10 cellular contexts compared by ENCODE assay signal in the genomic region with DNA sequence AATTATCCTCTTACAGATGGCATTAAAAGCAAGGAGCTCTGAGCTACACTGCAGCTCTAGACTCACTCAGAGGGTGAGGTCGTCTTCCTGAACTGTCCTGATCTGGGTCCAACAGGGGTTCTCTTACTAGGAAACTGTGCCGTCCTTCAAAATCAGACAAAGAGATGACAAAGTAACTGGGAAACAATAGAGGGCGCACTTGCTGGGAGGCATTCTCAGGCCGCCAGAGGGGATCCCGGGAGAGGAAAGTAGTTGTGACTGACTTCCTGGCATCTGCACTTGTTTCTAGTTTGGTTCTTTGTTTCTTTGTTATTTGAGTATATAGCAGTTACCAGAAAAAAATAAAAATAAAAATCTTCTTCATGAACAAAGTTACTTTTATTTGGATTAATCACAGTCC.
DNase-seq lines count a peak whose midpoint lies in the region; ATAC-seq, FAIRE-seq and TF ChIP-seq lines count a peak whose summit lies in the region.
"Had no signal": no experiment of that assay in that cellular context is flagged by ENCODE, and none has a peak within 500 bp of the region (broad histone marks: within the 10 kb centered on the region; RNA-seq: fewer than 3 reads in every experiment).

No MANE protein-coding gene starts in this region.

- peak; percentile 43 for DNase-seq in EH (ENCODE audit: low read depth)
- DNase-seq in K562 (ENCODE audit: extremely low read depth in 1 of 4, low spot score in 3 of 4): peak in 2 of 4 experiments; percentile 21 to 28
- peak; percentile 26 for DNase-seq in midbrain (lab: John Stamatoyannopoulos, UW)
- no peak for DNase-seq in activated CD8-positive, alpha-beta memory T cell treated with anti-CD3 and anti-CD28 coated beads, Interleukin-2, amount 10 ng/mL, durations not matched to agents 7 days and 5 days
- no peak for DNase-seq in SIG-M5 (lab: John Stamatoyannopoulos, UW)
- DNase-seq: cerebellar nuclear complex had no signal

- no peaks in the 10 kb centered on the region for H3K4me1 Mint-ChIP-seq in activated CD8-positive, alpha-beta memory T cell treated with anti-CD3 and anti-CD28 coated beads, Interleukin-2, amount 10 ng/mL, durations not matched to agents 7 days and 5 days

- H3K27ac ChIP-seq in K562 (ENCODE audit: extremely low read depth, low read depth, low read length): no peak overlapping the region

- no peaks in the 10 kb centered on the region for H3K9me1 ChIP-seq in K562 (ENCODE audit: control insufficient read depth, insufficient read depth, low read length)

- H3K27me3 Mint-ChIP-seq in activated CD8-positive, alpha-beta memory T cell treated with anti-CD3 and anti-CD28 coated beads, Interleukin-2, amount 10 ng/mL, durations not matched to agents 7 days and 5 days: no peaks in the 10 kb centered on the region

- POLR2A ChIA-PET in K562 (lab: Yijun Ruan, JAX): no interaction called here

- peak; percentile 77 for FAIRE-seq in K562 (lab: Jason Lieb, UNC)

- in situ Hi-C loops in K562 (cut with MboI): no loop called here

- 2% methylated on average over 4 of the region's 5 CpGs for WGBS in K562 (ENCODE audit: insufficient coverage, low coverage, missing lambda C conversion rate)

- H3K79me2 ChIP-seq in Loucy (ENCODE audit: insufficient read depth, low read length) (no peaks in the 10 kb centered on the region), K562 (ENCODE audit: control insufficient read depth, insufficient read depth, low read length) (no peaks in the 10 kb centered on the region)

- H4K20me1 ChIP-seq in Loucy (ENCODE audit: insufficient read depth, low read length, poor library complexity, severe bottlenecking): no peaks in the 10 kb centered on the region
- H4K20me1 ChIP-seq in K562 (replicated peaks; ENCODE audit: control insufficient read depth, insufficient read depth, low read length): no peaks in the 10 kb centered on the region

- H3K4me1 ChIP-seq in Loucy (ENCODE audit: insufficient read depth, low read length, poor library complexity, severe bottlenecking): no peaks in the 10 kb centered on the region
- H3K4me1 ChIP-seq in K562 (replicated peaks in 1 of 2; ENCODE audit: control insufficient read depth in 2 of 2, insufficient read depth in 2 of 2, low read length in 2 of 2): no peaks in the 10 kb centered on the region

- H3K36me3 Mint-ChIP-seq in activated CD8-positive, alpha-beta memory T cell treated with anti-CD3 and anti-CD28 coated beads, Interleukin-2, amount 10 ng/mL, durations not matched to agents 7 days and 5 days: no peaks in the 10 kb centered on the region

- no TSS peak for BruUV-seq in K562 (replicated peaks; lab: Mats Ljungman, UMichigan)

- ATAC-seq in K562: peak; percentile 59; the same call in 1 of the 3 replicates
- no peak for ATAC-seq in activated CD8-positive, alpha-beta memory T cell treated with anti-CD3 and anti-CD28 coated beads, Interleukin-2, amount 10 ng/mL, durations not matched to agents 7 days and 5 days
- ATAC-seq in GM21515 (IDR thresholded peaks at IDR 0.05; ENCODE audit: unreplicated experiment): no peak
- ATAC-seq in GM18498 (IDR thresholded peaks at IDR 0.05; ENCODE audit: unreplicated experiment): no peak

- no peak overlapping the region for H3K4me3 ChIP-seq in Loucy (ENCODE audit: low read length, poor library complexity, severe bottlenecking)
- H3K4me3 ChIP-seq in K562: no peak overlapping the region
- H3K4me3 ChIP-seq: lung had no signal

- TF ChIP-seq RAD21 in K562 (CRISPR knock-in tag; conservative IDR thresholded peaks at IDR 0.05 in 1 of 2, IDR thresholded peaks at IDR 0.05 in 1 of 2): peak in 1 of 2 experiments; percentile 15; a peak in 2 of 4 replicates

- no peak overlapping the region for H3K27ac Mint-ChIP-seq in activated CD8-positive, alpha-beta memory T cell treated with anti-CD3 and anti-CD28 coated beads, Interleukin-2, amount 10 ng/mL, durations not matched to agents 7 days and 5 days

- H3K9ac ChIP-seq in Loucy (ENCODE audit: low read depth, low read length, poor library complexity, severe bottlenecking) (no peak overlapping the region), K562 (ENCODE audit: insufficient read depth in 1 of 2, low read depth in 2 of 2, low read length in 2 of 2) (no peak overlapping the region)

- H3K27me3 ChIP-seq in Loucy (ENCODE audit: insufficient read depth, low read length, poor library complexity, severe bottlenecking) (no peaks in the 10 kb centered on the region), K562 (ENCODE audit: control insufficient read depth in 2 of 2, insufficient read depth in 2 of 2, low read length in 2 of 2) (peaks cover 0 to 9% of the 10 kb centered on the region in 2 experiments; a peak in 3 of 5 replicates)

- H3K9me3 ChIP-seq in Loucy (ENCODE audit: insufficient read depth, low read depth, low read length) (no peaks in the 10 kb centered on the region), K562 (replicated peaks; ENCODE audit: control insufficient read depth, insufficient read depth, low read depth, low read length) (no peaks in the 10 kb centered on the region)

- H2AFZ ChIP-seq in Loucy (ENCODE audit: low read length) (no peak overlapping the region), K562 (ENCODE audit: low read depth, low read length) (no peak overlapping the region)

- TF ChIP-seq EP300 in K562 (IDR thresholded peaks at IDR 0.05; ENCODE audit: low read length): no peak

- no peaks in the 10 kb centered on the region for H3F3A ChIP-seq in Loucy (ENCODE audit: low read depth)

- TF ChIP-seq CTCF in Loucy (conservative IDR thresholded peaks at IDR 0.05; ENCODE audit: low read length) (peak; percentile 37), K562 (IDR thresholded peaks at IDR 0.05 in 2 of 3, conservative IDR thresholded peaks at IDR 0.05 in 1 of 3; ENCODE audit: insufficient read depth in 2 of 3, low read depth in 1 of 3, low read length in 3 of 3) (peak; percentile 59 to 82 (median 67))

- no peaks in the 10 kb centered on the region for H3K9me2 ChIP-seq in Loucy (replicated peaks; ENCODE audit: low read depth, low read length)

- H3K36me3 ChIP-seq in Loucy (ENCODE audit: insufficient read depth, low read length): no peaks in the 10 kb centered on the region
- H3K36me3 ChIP-seq in K562 (ENCODE audit: control insufficient read depth, insufficient read depth, low read length): no peaks in the 10 kb centered on the region

- no peak for TF ChIP-seq POLR2A in K562 (conservative IDR thresholded peaks at IDR 0.05)

- H3K4me3 Mint-ChIP-seq in activated CD8-positive, alpha-beta memory T cell treated with anti-CD3 and anti-CD28 coated beads, Interleukin-2, amount 10 ng/mL, durations not matched to agents 7 days and 5 days: no peak overlapping the region

- CTCF ChIA-PET in K562 (lab: Yijun Ruan, JAX; ENCODE audit: low intra/inter-chr PET ratio): no interaction called here
- CTCF ChIA-PET in activated CD8-positive, alpha-beta memory T cell treated with anti-CD3 and anti-CD28 coated beads, Interleukin-2, amount 10 ng/mL, durations not matched to agents 7 days and 5 days (lab: Charles Lee): no interaction called here

- peaks cover 3% of the 10 kb centered on the region for H3K9me3 Mint-ChIP-seq in activated CD8-positive, alpha-beta memory T cell treated with anti-CD3 and anti-CD28 coated beads, Interleukin-2, amount 10 ng/mL, durations not matched to agents 7 days and 5 days (ENCODE audit: low read depth)

- intact Hi-C loops in K562 (cut with micrococcal nuclease): no loop called here

- no peak overlapping the region for H3K4me2 ChIP-seq in Loucy (ENCODE audit: low read depth, low read length, poor library complexity, severe bottlenecking)
- H3K4me2 ChIP-seq in K562 (ENCODE audit: insufficient read depth, low read length): no peak overlapping the region

TF ChIP-seq in K562, 482 proteins besides CTCF, POLR2A, EP300 and RAD21:
- TF ChIP-seq, protein P1, sequence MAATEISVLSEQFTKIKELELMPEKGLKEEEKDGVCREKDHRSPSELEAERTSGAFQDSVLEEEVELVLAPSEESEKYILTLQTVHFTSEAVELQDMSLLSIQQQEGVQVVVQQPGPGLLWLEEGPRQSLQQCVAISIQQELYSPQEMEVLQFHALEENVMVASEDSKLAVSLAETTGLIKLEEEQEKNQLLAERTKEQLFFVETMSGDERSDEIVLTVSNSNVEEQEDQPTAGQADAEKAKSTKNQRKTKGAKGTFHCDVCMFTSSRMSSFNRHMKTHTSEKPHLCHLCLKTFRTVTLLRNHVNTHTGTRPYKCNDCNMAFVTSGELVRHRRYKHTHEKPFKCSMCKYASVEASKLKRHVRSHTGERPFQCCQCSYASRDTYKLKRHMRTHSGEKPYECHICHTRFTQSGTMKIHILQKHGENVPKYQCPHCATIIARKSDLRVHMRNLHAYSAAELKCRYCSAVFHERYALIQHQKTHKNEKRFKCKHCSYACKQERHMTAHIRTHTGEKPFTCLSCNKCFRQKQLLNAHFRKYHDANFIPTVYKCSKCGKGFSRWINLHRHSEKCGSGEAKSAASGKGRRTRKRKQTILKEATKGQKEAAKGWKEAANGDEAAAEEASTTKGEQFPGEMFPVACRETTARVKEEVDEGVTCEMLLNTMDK (IDR thresholded peaks at IDR 0.05; ENCODE audit: borderline replicate concordance, insufficient read depth, low read depth, low read length, poor library complexity, severe bottlenecking): peak; percentile 51
- TF ChIP-seq, protein P2, sequence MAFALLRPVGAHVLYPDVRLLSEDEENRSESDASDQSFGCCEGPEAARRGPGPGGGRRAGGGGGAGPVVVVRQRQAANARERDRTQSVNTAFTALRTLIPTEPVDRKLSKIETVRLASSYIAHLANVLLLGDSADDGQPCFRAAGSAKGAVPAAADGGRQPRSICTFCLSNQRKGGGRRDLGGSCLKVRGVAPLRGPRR (CRISPR knock-in tag; IDR thresholded peaks at IDR 0.05): no peak

Comparison
In these comparisons a context has a peak if more than half of its experiments do, and no peak if none do; other contexts are left out.
1. DNase-seq: peak in EH (single experiment) and midbrain (single experiment); none in activated CD8-positive, alpha-beta memory T cell treated with anti-CD3 and anti-CD28 coated beads, Interleukin-2, amount 10 ng/mL, durations not matched to agents 7 days and 5 days (single experiment) and SIG-M5 (single experiment).